Comparison of ENCODE assay signal across 8 cellular contexts in genomic region chr3:153162513-153163348, GRCh38. TPM values are rescaled to one million over a fixed set of nuclear protein-coding genes. Genes with fewer than 3 reads are reported as not detected.
A peak's percentile ranks its signal among the peaks of the same experiment; 100 is the strongest.
DNase-seq lines count a peak whose midpoint lies in the region; ATAC-seq and TF ChIP-seq lines count a peak whose summit lies in the region.

No MANE protein-coding gene starts in this region.

- H3K27ac ChIP-seq in RWPE2 (ENCODE audit: poor library complexity, severe bottlenecking) (peak overlapping the region; percentile 95), heart right ventricle (peak overlapping the region; percentile 82 to 96 (median 92))

- intact Hi-C loops in heart right ventricle (cut with DNase I) = loop anchor here in 8 of 10 donors (5.0 to 10.0 kb wide), 9 partner anchors 60 to 602 kb away; no protein-coding TSS in a partner anchor
- intact Hi-C loops in posterior cingulate gyrus (cut with DNase I) = loop anchor here (10.0 kb wide), 1 partner anchor 602 kb away; no protein-coding TSS in a partner anchor

- H3K9me3 ChIP-seq in RWPE2 (ENCODE audit: severe bottlenecking) (no peaks in the 10 kb centered on the region), heart right ventricle (no peaks in the 10 kb centered on the region)

- H3K36me3 Mint-ChIP-seq in activated naive CD8-positive, alpha-beta T cell = no peaks in the 10 kb centered on the region

- H3K4me1 Mint-ChIP-seq in activated naive CD8-positive, alpha-beta T cell (ENCODE audit: low read depth) = peaks cover 49% of the 10 kb centered on the region

- H3K4me1 ChIP-seq in RWPE2 (ENCODE audit: insufficient read depth, poor library complexity, severe bottlenecking) (peaks cover 32% of the 10 kb centered on the region), heart right ventricle (peaks cover 0 to 46% (median 33%) of the 10 kb centered on the region in 9 donors)

- peak overlapping the region; percentile 82 for H3K27ac Mint-ChIP-seq in activated naive CD8-positive, alpha-beta T cell

- H3K4me3 ChIP-seq in RWPE2 (ENCODE audit: severe bottlenecking) (peak overlapping the region; percentile 63), heart right ventricle (peak overlapping the region; percentile 68 to 96 (median 82))

- H3K9me3 Mint-ChIP-seq in activated naive CD8-positive, alpha-beta T cell (ENCODE audit: low read depth) = no peaks in the 10 kb centered on the region

- peak; percentile 53 to 60 for DNase-seq in NCI-H524 (lab: John Stamatoyannopoulos, UW)
- no peak for DNase-seq in NCI-H524 treated with DMSO at 0.1 percent for 48 hours (lab: John Stamatoyannopoulos, UW)
- no peak for DNase-seq in RWPE2 (ENCODE audit: low spot score)
- peak; percentile 13 to 49 for DNase-seq in heart right ventricle
- peak in 9 of 10 donors; percentile 26 to 85 (median 41) for DNase-seq in posterior cingulate gyrus
- DNase-seq in NCI-H226 = no peak

- H3K36me3 ChIP-seq in RWPE2 (ENCODE audit: low read depth) = peaks cover 38% of the 10 kb centered on the region
- H3K36me3 ChIP-seq in heart right ventricle = peaks cover 0 to 15% (median 0%) of the 10 kb centered on the region in 9 donors

- 1% methylated on average over 82 of the region's 82 CpGs for WGBS in heart right ventricle, 2 donors

- no peaks in the 10 kb centered on the region for H3K27me3 ChIP-seq in RWPE2 (ENCODE audit: insufficient read depth, poor library complexity, severe bottlenecking)
- no peaks in the 10 kb centered on the region for H3K27me3 ChIP-seq in heart right ventricle

- ATAC-seq in HG03045 (IDR thresholded peaks at IDR 0.05; ENCODE audit: unreplicated experiment) (peak; percentile 5), RWPE2 (ENCODE audit: low read depth) (no peak), heart right ventricle (peak in 3 of 8 donors; percentile 3 to 10 (median 3))

- peak overlapping the region; percentile 91 for H3K4me3 Mint-ChIP-seq in activated naive CD8-positive, alpha-beta T cell

- TF ChIP-seq CTCF in RWPE2 (IDR thresholded peaks at IDR 0.05; ENCODE audit: poor library complexity, severe bottlenecking) (no peak), heart right ventricle (IDR thresholded peaks at IDR 0.05) (no peak)

- H3K27me3 Mint-ChIP-seq in activated naive CD8-positive, alpha-beta T cell = no peaks in the 10 kb centered on the region

RNA-seq across cellular contexts. Expression of gene RAP2B, which starts 0.7 kb away (rescaled TPM):
- total RNA-seq in heart right ventricle = 10 to 100 TPM in 1 of 10 donors, 1 to 10 TPM in 9; 2.4 to 11.1 (median 3.6) TPM
- 1 to 10 TPM; 1.1 to 1.3 TPM for polyA plus RNA-seq in heart right ventricle

Comparison
In these comparisons a context has a peak if more than half of its experiments do, and no peak if none do; other contexts are left out.
1. DNase-seq: peak in NCI-H524 (2 of 2), heart right ventricle (2 of 2) and posterior cingulate gyrus (9 of 10); none in NCI-H524 treated with DMSO at 0.1 percent for 48 hours (single experiment), RWPE2 (single experiment) and NCI-H226 (single experiment).